In the genomic region with DNA sequence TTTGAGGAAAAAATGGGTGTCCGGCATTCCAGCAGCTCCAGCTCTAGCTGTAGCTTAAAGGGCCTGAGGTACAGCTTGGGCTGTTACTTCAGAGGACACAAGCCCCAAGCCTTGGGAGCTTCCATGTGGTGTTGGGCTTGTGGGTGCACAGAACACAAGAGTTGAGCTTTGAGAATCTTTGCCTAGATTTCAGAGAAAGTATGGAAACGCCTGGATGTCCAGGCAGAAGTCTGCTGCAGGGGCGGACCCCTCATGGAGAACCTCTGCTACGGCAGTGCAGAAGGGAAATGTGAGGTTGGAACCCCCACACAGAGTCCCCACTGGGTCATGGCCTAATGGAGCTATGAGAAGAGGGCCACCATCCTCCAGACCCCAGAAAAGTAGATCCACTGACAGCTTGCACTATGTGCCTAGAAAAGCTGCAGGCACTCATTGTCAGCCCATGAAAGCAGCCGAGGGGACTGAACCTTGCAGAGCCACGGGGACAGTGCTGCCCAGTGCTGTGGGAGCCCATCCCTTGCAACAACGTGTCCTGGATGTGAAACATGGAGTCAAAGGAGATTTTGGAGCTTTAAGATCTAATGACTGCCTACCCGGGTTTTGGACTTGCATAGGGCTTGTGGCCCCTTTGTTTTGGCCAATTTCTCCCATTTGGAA, we compare ENCODE assay signal across 1 cellular context.
A peak's percentile ranks its signal among the peaks of the same experiment; 100 is the strongest.
TF ChIP-seq lines count a peak whose summit lies in the region.

No MANE protein-coding gene starts in this region.

TF ChIP-seq in K562, 482 proteins besides CTCF, POLR2A, EP300 and RAD21:
- TF ChIP-seq HOXB6 (CRISPR knock-in tag; IDR thresholded peaks at IDR 0.05; ENCODE audit: borderline replicate concordance) (no peak), TRIM24 (IDR thresholded peaks at IDR 0.05) (0 out of 4 replicates have a peak, but pooled peaks of 1 of the 2 experiments have one; percentile 15), FOXK2 (conservative IDR thresholded peaks at IDR 0.05 in 1 of 2, IDR thresholded peaks at IDR 0.05 in 1 of 2; ENCODE audit: low read depth in 2 of 2) (no peak), PCBP1 (IDR thresholded peaks at IDR 0.05; ENCODE audit: low read depth, low read length, poor library complexity, severe bottlenecking) (no peak), GATAD2B (IDR thresholded peaks at IDR 0.05; ENCODE audit: borderline replicate concordance) (no peak), RBM15 (IDR thresholded peaks at IDR 0.05; ENCODE audit: insufficient read depth, low read length) (no peak), ZKSCAN1 (IDR thresholded peaks at IDR 0.05; ENCODE audit: low read depth, low read length) (no peak), TRIM28 (IDR thresholded peaks at IDR 0.05) (0 out of 2 replicates have a peak, but pooled peaks have one; percentile 59), CBX1 (IDR thresholded peaks at IDR 0.05; ENCODE audit: low read depth) (0 out of 2 replicates have a peak, but pooled peaks have one; percentile 38)
